8 cellular contexts compared by ENCODE assay signal in the genomic region with DNA sequence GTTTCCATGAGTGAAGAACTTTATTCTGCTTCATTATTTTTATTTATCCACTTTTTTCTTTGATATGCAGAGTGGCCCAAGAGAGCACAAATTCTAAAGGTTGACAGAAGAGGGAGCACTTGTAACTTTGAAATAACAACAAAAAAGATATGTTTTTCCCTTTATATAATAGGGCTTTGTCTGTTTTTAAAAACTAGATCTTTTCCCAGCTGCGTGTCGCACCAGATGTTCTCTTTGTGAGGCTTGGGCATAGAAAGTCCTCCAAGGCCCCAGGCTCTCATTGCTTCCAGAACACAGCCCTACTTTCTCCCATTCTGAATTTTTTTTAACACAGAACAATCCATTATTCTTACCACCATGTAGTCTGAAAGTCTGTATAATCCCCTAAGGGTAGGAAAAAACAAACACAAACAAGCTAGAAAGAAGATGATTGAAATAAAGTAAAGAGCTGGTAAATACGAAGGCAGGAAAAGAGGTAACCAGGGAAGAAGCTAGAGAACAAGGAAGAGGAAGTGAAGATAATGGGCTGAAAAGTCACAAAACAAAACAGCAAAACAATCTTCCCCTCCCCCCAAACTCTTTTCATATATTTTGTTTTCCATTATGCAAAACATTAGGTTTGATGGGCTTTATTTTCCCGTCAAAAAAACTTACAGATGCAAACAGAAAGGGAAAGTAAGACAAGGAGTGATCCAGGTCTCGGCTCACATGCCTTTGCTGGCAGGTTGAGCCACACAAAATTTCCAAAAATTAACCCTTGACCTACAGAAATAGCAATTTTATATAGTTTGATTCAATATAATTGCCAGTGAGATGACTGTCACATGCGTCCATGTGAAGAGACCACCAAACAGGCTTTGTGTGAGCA.
DNase-seq lines count a peak whose midpoint lies in the region; ATAC-seq and TF ChIP-seq lines count a peak whose summit lies in the region.

No MANE protein-coding gene starts in this region.

- POLR2A ChIA-PET in Caco-2 (lab: Charles Lee): no interaction called here

- H3K9me3 Mint-ChIP-seq in activated CD8-positive, alpha-beta memory T cell treated with anti-CD3 and anti-CD28 coated beads, Interleukin-2, amount 10 ng/mL, durations not matched to agents 7 days and 5 days (ENCODE audit: low read depth): no peaks in the 10 kb centered on the region
- H3K9me3 Mint-ChIP-seq in Caco-2 (ENCODE audit: unreplicated experiment): peaks cover 14% of the 10 kb centered on the region

- no peak overlapping the region for H3K4me3 ChIP-seq in Caco-2 (ENCODE audit: low read depth, low read length)

- intact Hi-C loops in Caco-2 (cut with micrococcal nuclease; ENCODE audit: unreplicated experiment): loop anchor here (1.0 kb wide), 1 partner anchor 26 kb away; no protein-coding TSS in a partner anchor

- peaks cover 6% of the 10 kb centered on the region for H3K4me1 Mint-ChIP-seq in activated CD8-positive, alpha-beta memory T cell treated with anti-CD3 and anti-CD28 coated beads, Interleukin-2, amount 10 ng/mL, durations not matched to agents 7 days and 5 days
- H3K4me1 Mint-ChIP-seq in Caco-2 (ENCODE audit: low read depth, unreplicated experiment): peaks cover 9% of the 10 kb centered on the region

- DNase-seq in activated CD8-positive, alpha-beta memory T cell treated with anti-CD3 and anti-CD28 coated beads, Interleukin-2, amount 10 ng/mL, durations not matched to agents 7 days and 5 days: no peak
- DNase-seq in activated CD8-positive, alpha-beta memory T cell treated with anti-CD3 and anti-CD28 coated beads for 24 hours: no peak
- peak; percentile 100 for DNase-seq in SK-MEL-5 (ENCODE audit: low read depth, low spot score)
- peak; percentile 75 for DNase-seq in fibroblast of gingiva (ENCODE audit: low read depth)
- DNase-seq in occipital lobe (lab: John Stamatoyannopoulos, UW): peak; percentile 14
- DNase-seq in NCI-H2196 (lab: John Stamatoyannopoulos, UW; ENCODE audit: unreplicated experiment): no peak
- no peak for DNase-seq in Caco-2

- no peak for ATAC-seq in activated CD8-positive, alpha-beta memory T cell treated with anti-CD3 and anti-CD28 coated beads, Interleukin-2, amount 10 ng/mL, durations not matched to agents 7 days and 5 days
- ATAC-seq in GM18858 (IDR thresholded peaks at IDR 0.05; ENCODE audit: unreplicated experiment): no peak

- H3K27me3 ChIP-seq in Caco-2 (replicated peaks; ENCODE audit: control insufficient read depth, insufficient read depth, low read length): no peaks in the 10 kb centered on the region

- peaks cover 17% of the 10 kb centered on the region for H3K4me1 ChIP-seq in Caco-2

- peak overlapping the region; percentile 51 for H3K4me3 Mint-ChIP-seq in activated CD8-positive, alpha-beta memory T cell treated with anti-CD3 and anti-CD28 coated beads, Interleukin-2, amount 10 ng/mL, durations not matched to agents 7 days and 5 days
- H3K4me3 Mint-ChIP-seq in Caco-2 (ENCODE audit: unreplicated experiment): no peak overlapping the region

- CTCF ChIA-PET in activated CD8-positive, alpha-beta memory T cell treated with anti-CD3 and anti-CD28 coated beads, Interleukin-2, amount 10 ng/mL, durations not matched to agents 7 days and 5 days (lab: Charles Lee): interaction anchor here (0.8 to 2.2 kb wide), 5 partner anchors 9 to 448 kb away, joined by 3 to 6 read pairs (median 3); no protein-coding TSS in a partner anchor
- CTCF ChIA-PET in Caco-2 (lab: Charles Lee): interaction anchor here (0.7 kb wide), 1 partner anchor 444 kb away, joined by 3 read pairs; no protein-coding TSS in a partner anchor

- no peaks in the 10 kb centered on the region for H3K36me3 ChIP-seq in Caco-2 (ENCODE audit: control insufficient read depth, insufficient read depth, low read length)

- in situ Hi-C loops in SK-MEL-5 (cut with HindIII; ENCODE audit: low pct_unique_long_range_greater_than_20kb, low sequenced_read_pairs): loop anchor here (25.0 kb wide), 1 partner anchor 117 kb away; no protein-coding TSS in a partner anchor

- H3K27ac Mint-ChIP-seq in activated CD8-positive, alpha-beta memory T cell treated with anti-CD3 and anti-CD28 coated beads, Interleukin-2, amount 10 ng/mL, durations not matched to agents 7 days and 5 days: peak overlapping the region; percentile 67
- no peak overlapping the region for H3K27ac Mint-ChIP-seq in Caco-2 (ENCODE audit: unreplicated experiment)

- H3K27me3 Mint-ChIP-seq in activated CD8-positive, alpha-beta memory T cell treated with anti-CD3 and anti-CD28 coated beads, Interleukin-2, amount 10 ng/mL, durations not matched to agents 7 days and 5 days: peaks cover 16% of the 10 kb centered on the region
- no peaks in the 10 kb centered on the region for H3K27me3 Mint-ChIP-seq in Caco-2 (ENCODE audit: insufficient read depth, unreplicated experiment)

- no peaks in the 10 kb centered on the region for H3K36me3 Mint-ChIP-seq in activated CD8-positive, alpha-beta memory T cell treated with anti-CD3 and anti-CD28 coated beads, Interleukin-2, amount 10 ng/mL, durations not matched to agents 7 days and 5 days
- H3K36me3 Mint-ChIP-seq in Caco-2 (ENCODE audit: insufficient read depth, unreplicated experiment): peaks cover 4% of the 10 kb centered on the region

- no TSS peak for BruUV-seq in Caco-2 (replicated peaks; lab: Mats Ljungman, UMichigan)

- no peaks in the 10 kb centered on the region; the same call in 1 of the 2 replicates for H3K9me3 ChIP-seq in Caco-2

- TF ChIP-seq CTCF in Caco-2 (IDR thresholded peaks at IDR 0.05; ENCODE audit: insufficient read depth in 1 of 2, low read depth in 1 of 2, low read length in 1 of 2, severe bottlenecking in 1 of 2, unreplicated experiment in 1 of 2): no peak

Comparison
In these comparisons a context has a peak if more than half of its experiments do, and no peak if none do; other contexts are left out.
1. DNase-seq: peak in SK-MEL-5 (single experiment), fibroblast of gingiva (single experiment) and occipital lobe (single experiment); none in activated CD8-positive, alpha-beta memory T cell treated with anti-CD3 and anti-CD28 coated beads, Interleukin-2, amount 10 ng/mL, durations not matched to agents 7 days and 5 days (single experiment), activated CD8-positive, alpha-beta memory T cell treated with anti-CD3 and anti-CD28 coated beads for 24 hours (single experiment), NCI-H2196 (single experiment) and Caco-2 (0 of 2).